In the genomic region with DNA sequence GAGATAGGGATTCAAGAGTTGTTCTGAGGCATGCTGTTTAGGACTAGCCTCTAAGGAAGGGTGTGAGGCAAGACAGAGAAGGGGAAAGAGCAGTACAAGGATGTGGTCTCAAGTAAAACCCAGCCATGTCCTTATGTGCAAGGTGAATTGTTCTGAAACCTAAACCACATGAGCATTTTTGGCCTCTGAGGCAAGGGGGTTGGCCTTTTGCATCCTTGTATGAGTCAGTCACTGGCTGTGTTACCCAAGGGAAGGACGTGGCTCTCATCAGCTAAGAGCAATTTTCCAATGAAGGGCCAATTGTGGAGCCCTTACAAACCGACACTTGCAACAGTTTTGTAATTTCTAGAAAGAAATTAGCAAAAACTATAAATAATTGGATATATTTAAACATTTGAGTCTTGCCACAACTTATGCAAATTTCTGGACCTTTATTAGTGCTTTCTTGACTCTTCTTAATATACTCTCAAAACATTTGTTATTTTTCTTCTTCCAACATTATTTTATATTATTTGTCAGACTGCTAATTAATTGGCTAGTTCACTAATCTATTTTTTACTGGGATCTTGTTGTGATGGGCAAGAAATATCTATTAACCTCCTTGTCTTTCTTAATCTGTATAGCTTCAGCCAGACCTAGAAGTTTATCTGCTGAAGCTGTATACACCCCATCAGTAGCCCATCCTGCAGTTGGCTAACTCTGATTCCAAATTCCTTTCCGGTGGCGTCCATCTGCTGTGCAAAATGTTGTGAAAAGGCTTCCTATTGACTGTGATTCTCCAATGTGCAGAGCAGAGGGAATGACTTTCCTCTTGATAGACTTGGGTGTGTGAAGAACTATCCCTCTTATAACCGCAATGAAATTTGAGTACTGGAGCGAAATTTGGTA, we compare ENCODE assay signal across 8 cellular contexts.
DNase-seq lines count a peak whose midpoint lies in the region; ATAC-seq, FAIRE-seq and TF ChIP-seq lines count a peak whose summit lies in the region.

No MANE protein-coding gene starts in this region.

- peak overlapping the region; percentile 56 for H3K27ac Mint-ChIP-seq in astrocyte (ENCODE audit: unreplicated experiment)

- DNase-seq in COLO829 (ENCODE audit: low spot score) (peak; percentile 50), astrocyte (ENCODE audit: low read depth) (peak; percentile 82), uterus (peak; percentile 20 to 21), NCI-H2171 treated with DMSO at 0.1 percent for 48 hours (lab: John Stamatoyannopoulos, UW) (no peak), ureter (ENCODE audit: low spot score) (no peak), NCI-H82 (lab: John Stamatoyannopoulos, UW) (no peak)

- no peaks in the 10 kb centered on the region for H3K27me3 ChIP-seq in astrocyte (ENCODE audit: insufficient read depth, low read length)
- H3K27me3 ChIP-seq in uterus: no peaks in the 10 kb centered on the region

- no peak for TF ChIP-seq CTCF in astrocyte (IDR thresholded peaks at IDR 0.05; ENCODE audit: insufficient read depth, low read depth, low read length)
- TF ChIP-seq CTCF in uterus (IDR thresholded peaks at IDR 0.05): no peak

- intact Hi-C loops in uterus (cut with DNase I; ENCODE audit: low total_unique reads): no loop called here

- no peaks in the 10 kb centered on the region for H3K79me2 ChIP-seq in astrocyte (ENCODE audit: insufficient read depth, low read length)

- H3K4me1 Mint-ChIP-seq in astrocyte (ENCODE audit: low read depth, unreplicated experiment): peaks cover 16% of the 10 kb centered on the region

- H3K4me3 ChIP-seq in astrocyte (ENCODE audit: insufficient read depth, low read depth, low read length) (no peak overlapping the region), uterus (no peak overlapping the region)

- H3K27me3 Mint-ChIP-seq in astrocyte (ENCODE audit: low read depth, unreplicated experiment): no peaks in the 10 kb centered on the region

- H3K36me3 Mint-ChIP-seq in astrocyte (ENCODE audit: low read depth, unreplicated experiment): no peaks in the 10 kb centered on the region

- H2AFZ ChIP-seq in astrocyte (ENCODE audit: low read depth, low read length): no peak overlapping the region

- peak; percentile 98 for ATAC-seq in GM19452 (IDR thresholded peaks at IDR 0.05; ENCODE audit: unreplicated experiment)
- ATAC-seq in HG03280 (IDR thresholded peaks at IDR 0.05; ENCODE audit: unreplicated experiment): peak; percentile 98

- H3K9ac ChIP-seq in astrocyte (ENCODE audit: low read length): no peak overlapping the region

- no peak overlapping the region for H3K4me2 ChIP-seq in astrocyte (ENCODE audit: low read length)

- H3K4me3 Mint-ChIP-seq in astrocyte (ENCODE audit: unreplicated experiment): no peak overlapping the region

- FAIRE-seq in astrocyte (lab: Jason Lieb, UNC): no peak

- H3K4me1 ChIP-seq in astrocyte (ENCODE audit: insufficient read depth, low read length) (no peaks in the 10 kb centered on the region), uterus (no peaks in the 10 kb centered on the region)

- H3K9me3 Mint-ChIP-seq in astrocyte (ENCODE audit: unreplicated experiment): no peaks in the 10 kb centered on the region

- H3K9me3 ChIP-seq in astrocyte (ENCODE audit: insufficient read depth, low read depth, low read length) (no peaks in the 10 kb centered on the region), uterus (no peaks in the 10 kb centered on the region)

- no peak for TF ChIP-seq POLR2A in uterus (IDR thresholded peaks at IDR 0.05)

- H3K27ac ChIP-seq in astrocyte (ENCODE audit: low read depth, low read length) (no peak overlapping the region), uterus (no peak overlapping the region)

- H3K36me3 ChIP-seq in astrocyte (ENCODE audit: insufficient read depth, low read length) (no peaks in the 10 kb centered on the region), uterus (no peaks in the 10 kb centered on the region)

- H4K20me1 ChIP-seq in astrocyte (ENCODE audit: insufficient read depth, low read length): no peaks in the 10 kb centered on the region

Comparison
In these comparisons a context has a peak if more than half of its experiments do, and no peak if none do; other contexts are left out.
1. DNase-seq: peak in COLO829 (single experiment), astrocyte (single experiment) and uterus (2 of 2); none in NCI-H2171 treated with DMSO at 0.1 percent for 48 hours (single experiment), ureter (single experiment) and NCI-H82 (single experiment).